Comparison of ENCODE assay signal across 8 cellular contexts in genomic region chr5:114101153-114101552, GRCh38.
DNase-seq lines count a peak whose midpoint lies in the region; ATAC-seq and TF ChIP-seq lines count a peak whose summit lies in the region.

No MANE protein-coding gene starts in this region.

- no peak for TF ChIP-seq EP300 in transverse colon (IDR thresholded peaks at IDR 0.05; ENCODE audit: low read depth)

- POLR2A ChIA-PET in OCI-LY7 (lab: Charles Lee), result interaction anchor here (1.3 kb wide), 2 partner anchors 15 to 17 kb away, joined by 3 read pairs; no protein-coding TSS in a partner anchor

- DNase-seq in NCI-H2081 (lab: John Stamatoyannopoulos, UW) (peak; percentile 13 to 19), NCI-H2081 treated with DMSO at 0.1 percent for 48 hours (lab: John Stamatoyannopoulos, UW) (no peak), OCI-LY7 (ENCODE audit: low spot score) (peak; percentile 39), fibroblast of the conjunctiva (ENCODE audit: low read depth) (peak; percentile 52), transverse colon (no peak), cortex of kidney (lab: John Stamatoyannopoulos, UW) (no peak)

- H3K9me3 ChIP-seq in OCI-LY7 (ENCODE audit: low read length) (no peaks in the 10 kb centered on the region), transverse colon (no peaks in the 10 kb centered on the region)

- H2AFZ ChIP-seq in OCI-LY7 (ENCODE audit: low read length), result no peak overlapping the region

- no peaks in the 10 kb centered on the region for H4K20me1 ChIP-seq in OCI-LY7 (ENCODE audit: insufficient read depth, low read length)

- in situ Hi-C loops in transverse colon (cut with MboI; ENCODE audit: low pct_ligation_motif_present in 1 of 4, low pct_unique_long_range_greater_than_20kb in 1 of 4, low sequenced_read_pairs in 3 of 4), result no loop called here

- CTCF ChIA-PET in OCI-LY7 (lab: Charles Lee; ENCODE audit: unreplicated experiment), result no interaction called here

- H3K36me3 ChIP-seq in OCI-LY7 (ENCODE audit: insufficient read depth, low read length), result no peaks in the 10 kb centered on the region
- H3K36me3 ChIP-seq in transverse colon, result no peaks in the 10 kb centered on the region

- H3K27ac ChIP-seq in OCI-LY7 (ENCODE audit: low read depth, low read length, poor library complexity, severe bottlenecking) (no peak overlapping the region), transverse colon (no peak overlapping the region)

- ATAC-seq in HG02642 (IDR thresholded peaks at IDR 0.05; ENCODE audit: poor library complexity, unreplicated experiment), result peak; percentile 53
- no peak for ATAC-seq in activated CD4-positive, CD25-positive, alpha-beta regulatory T cell treated with anti-CD3 and anti-CD28 coated beads, Interleukin-2, amount 50 U/mL, for 24 hours

- TF ChIP-seq CTCF in OCI-LY7 (conservative IDR thresholded peaks at IDR 0.05; ENCODE audit: low read length), result peak; percentile 75
- TF ChIP-seq CTCF in transverse colon (IDR thresholded peaks at IDR 0.05), result peak; percentile 32 to 45 (median 42)

- no peak for TF ChIP-seq POLR2A in transverse colon (IDR thresholded peaks at IDR 0.05)

- intact Hi-C loops in OCI-LY7 (cut with micrococcal nuclease; ENCODE audit: unreplicated experiment), result loop anchor here (2.0 kb wide), 1 partner anchor 350 kb away; no protein-coding TSS in a partner anchor
- intact Hi-C loops in transverse colon (cut with DNase I; ENCODE audit: low total_unique reads), result no loop called here

- H3K4me1 ChIP-seq in OCI-LY7 (ENCODE audit: insufficient read depth, low read length, poor library complexity, severe bottlenecking) (no peaks in the 10 kb centered on the region), transverse colon (no peaks in the 10 kb centered on the region)

- whole genome bisulfite sequencing in transverse colon (ENCODE audit: low coverage in 1 of 2), 2 donors, result 0 to 43% methylated on average over 1 to 3 of the region's 3 CpGs

- no peaks in the 10 kb centered on the region for H3K27me3 ChIP-seq in transverse colon

- BruUV-seq in OCI-LY7 (replicated peaks; lab: Mats Ljungman, UMichigan), result no TSS peak

- H3K4me2 ChIP-seq in OCI-LY7 (ENCODE audit: low read length), result no peak overlapping the region

- no peaks in the 10 kb centered on the region for H3K9me2 ChIP-seq in OCI-LY7 (ENCODE audit: insufficient read depth, low read length)

- no peaks in the 10 kb centered on the region for H3K79me2 ChIP-seq in OCI-LY7 (ENCODE audit: insufficient read depth, low read depth, low read length)

- H3K4me3 ChIP-seq in OCI-LY7 (ENCODE audit: low read depth, low read length, poor library complexity, severe bottlenecking) (no peak overlapping the region), transverse colon (no peak overlapping the region)

Comparison
In these comparisons a context has a peak if more than half of its experiments do, and no peak if none do; other contexts are left out.
1. DNase-seq: peak in NCI-H2081 (2 of 2), OCI-LY7 (single experiment) and fibroblast of the conjunctiva (single experiment); none in NCI-H2081 treated with DMSO at 0.1 percent for 48 hours (single experiment), transverse colon (single experiment) and cortex of kidney (single experiment).